ENCODE assay signal across 23 cellular contexts in genomic region chr12:124953689-124954405, GRCh38.
"Had no signal": no experiment of that assay in that cellular context is flagged by ENCODE, and none has a peak within 500 bp of the region (broad histone marks: within the 10 kb centered on the region; RNA-seq: fewer than 3 reads in every experiment).

No MANE protein-coding gene starts in this region.

- H3K27me3 Mint-ChIP-seq: effector memory CD8-positive, alpha-beta T cell; naive B cell had no signal

- H3K4me3 Mint-ChIP-seq: effector memory CD8-positive, alpha-beta T cell; naive B cell; neural crest cell had no signal

- DNase-seq: effector memory CD8-positive, alpha-beta T cell; esophagus squamous epithelium; foreskin fibroblast; glutamatergic neuron; kidney; left cardiac atrium; left ventricle myocardium inferior; lower lobe of right lung; mesenchymal stem cell; midbrain; naive B cell; ovary; small intestine; stimulated activated CD4-positive, alpha-beta T cell treated with anti-CD3 and anti-CD28 coated beads, Interleukin-12 subunit alpha, Interleukin-12 subunit beta, amount 100 ng/mL, for 4 hours; stimulated activated naive CD4-positive, alpha-beta T cell; stomach; substantia nigra; transverse colon had no signal

- H3K27me3 ChIP-seq: esophagus squamous epithelium, gastroesophageal sphincter, ovary, right atrium auricular region, stomach, transverse colon had no signal

- ATAC-seq: effector memory CD8-positive, alpha-beta T cell; gastroesophageal sphincter; left cardiac atrium; lower lobe of right lung had no signal

- H3K9me3 ChIP-seq: esophagus squamous epithelium, gastroesophageal sphincter, left ventricle myocardium inferior, lower lobe of right lung, ovary, right atrium auricular region, stomach, thoracic aorta, transverse colon had no signal

- H3K4me3 ChIP-seq: esophagus squamous epithelium, gastroesophageal sphincter, left ventricle myocardium inferior, lower lobe of right lung, ovary, right atrium auricular region, stomach, thoracic aorta, transverse colon had no signal

- H3K4me1 ChIP-seq: esophagus squamous epithelium, gastroesophageal sphincter, left ventricle myocardium inferior, lower lobe of right lung, right atrium auricular region, stomach, transverse colon had no signal

- H3K27ac Mint-ChIP-seq: effector memory CD8-positive, alpha-beta T cell had no signal

- H3K36me3 ChIP-seq: ovary had no signal

- H3K27ac ChIP-seq: epithelial cell of prostate, esophagus squamous epithelium, gastroesophageal sphincter, left ventricle myocardium inferior, lower lobe of right lung, ovary, right atrium auricular region, stomach, thoracic aorta, transverse colon had no signal

- H3K9me3 Mint-ChIP-seq: effector memory CD8-positive, alpha-beta T cell; naive B cell; neural crest cell had no signal
